In the genomic region with DNA sequence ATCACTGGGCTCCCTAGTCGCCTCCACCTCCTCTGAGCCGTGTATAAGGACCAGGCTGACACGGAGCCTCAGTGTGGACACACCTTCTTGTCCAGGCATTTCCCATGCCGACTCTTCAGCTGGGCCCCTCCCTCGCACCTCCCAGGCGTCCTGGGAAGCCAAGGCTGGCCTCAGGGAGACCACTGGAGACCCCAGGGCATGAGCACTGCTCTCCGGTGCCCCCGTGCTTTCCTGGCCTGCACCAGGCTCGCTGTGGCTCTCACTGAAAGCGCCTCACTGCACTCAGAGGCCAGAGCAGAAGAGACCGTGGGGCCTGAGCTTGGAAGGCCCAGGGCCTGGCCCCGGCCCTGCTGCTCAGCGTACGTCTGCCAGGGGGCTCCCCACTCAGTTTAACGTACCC, we compare ENCODE assay signal across 11 cellular contexts.
"Had no signal": no experiment of that assay in that cellular context is flagged by ENCODE, and none has a peak within 500 bp of the region (broad histone marks: within the 10 kb centered on the region; RNA-seq: fewer than 3 reads in every experiment).

No MANE protein-coding gene starts in this region.

- H3K27ac Mint-ChIP-seq: activated CD8-positive, alpha-beta T cell treated with anti-CD3 and anti-CD28 coated beads for 36 hours; activated naive CD4-positive, alpha-beta T cell treated with anti-CD3 and anti-CD28 coated beads, Interleukin-2, amount 50 U/mL, for 24 hours had no signal

- H3K27me3 Mint-ChIP-seq: activated CD8-positive, alpha-beta T cell treated with anti-CD3 and anti-CD28 coated beads for 36 hours; activated naive CD4-positive, alpha-beta T cell treated with anti-CD3 and anti-CD28 coated beads, Interleukin-2, amount 50 U/mL, for 24 hours; activated T-helper 17 cell treated with anti-CD3 and anti-CD28 coated beads, Interleukin-2, amount 50 U/mL, for 72 hours; stimulated activated naive CD8-positive, alpha-beta T cell treated with anti-CD3 and anti-CD28 coated beads, Interleukin-15, Interleukin-2, amounts not matched to agents 100 ng/mL and 50 ng/mL, for 24 hours had no signal

- H3K27ac ChIP-seq: prostate gland, right lobe of liver, SJSA1, testis had no signal

- H3K4me3 Mint-ChIP-seq: activated CD8-positive, alpha-beta T cell treated with anti-CD3 and anti-CD28 coated beads for 36 hours; activated naive CD4-positive, alpha-beta T cell treated with anti-CD3 and anti-CD28 coated beads, Interleukin-2, amount 50 U/mL, for 24 hours had no signal

- H3K4me3 ChIP-seq: prostate gland, right lobe of liver, SJSA1, testis had no signal

- H3K4me1 Mint-ChIP-seq: activated naive CD4-positive, alpha-beta T cell treated with anti-CD3 and anti-CD28 coated beads, Interleukin-2, amount 50 U/mL, for 24 hours had no signal

- H3K36me3 ChIP-seq: prostate gland, SJSA1 had no signal

- H3K9me3 Mint-ChIP-seq: activated CD8-positive, alpha-beta T cell treated with anti-CD3 and anti-CD28 coated beads for 36 hours; activated naive CD4-positive, alpha-beta T cell treated with anti-CD3 and anti-CD28 coated beads, Interleukin-2, amount 50 U/mL, for 24 hours had no signal

- H3K27me3 ChIP-seq: right lobe of liver, SJSA1, testis had no signal

- H3K9me3 ChIP-seq: prostate gland, right lobe of liver, SJSA1, testis had no signal

- DNase-seq: amygdala, foreskin melanocyte, midbrain, testis had no signal

- H3K4me1 ChIP-seq: prostate gland, right lobe of liver, SJSA1, testis had no signal
